In the genomic region with DNA sequence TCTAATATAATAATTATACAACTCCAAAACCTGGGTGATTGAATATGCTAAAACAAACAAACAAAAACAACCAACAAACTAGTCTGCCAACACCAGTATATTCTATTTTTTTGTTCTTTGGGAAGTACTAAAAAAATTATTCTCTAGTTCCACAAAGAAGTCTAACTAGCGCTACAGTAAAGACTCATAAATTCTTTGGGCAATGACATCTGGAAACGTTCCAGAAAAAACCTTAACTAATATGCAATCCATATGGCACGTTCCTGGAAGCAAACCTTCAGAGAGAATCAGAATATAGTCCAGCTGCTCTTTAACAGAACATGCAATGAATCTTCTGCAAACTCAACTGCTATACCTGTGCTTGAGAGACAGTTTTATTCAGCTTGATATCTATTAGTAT, we compare ENCODE assay signal across 11 cellular contexts.
A peak's percentile ranks its signal among the peaks of the same experiment; 100 is the strongest.
DNase-seq lines count a peak whose midpoint lies in the region; TF ChIP-seq lines count a peak whose summit lies in the region.
"Had no signal": no experiment of that assay in that cellular context is flagged by ENCODE, and none has a peak within 500 bp of the region (broad histone marks: within the 10 kb centered on the region; RNA-seq: fewer than 3 reads in every experiment).

No MANE protein-coding gene starts in this region.

- H3K27me3 ChIP-seq in mesendoderm (ENCODE audit: insufficient read depth, low read length, poor library complexity) (no peaks in the 10 kb centered on the region), H7 (ENCODE audit: control insufficient read depth, insufficient read depth, low read length) (no peaks in the 10 kb centered on the region)

- H2BK15ac ChIP-seq in mesendoderm (replicated peaks; ENCODE audit: low read depth): no peak overlapping the region

- H4K5ac ChIP-seq in mesendoderm (ENCODE audit: low read length): no peak overlapping the region

- no peak overlapping the region for H3K27ac ChIP-seq in mesendoderm (ENCODE audit: low read depth, low read length)

- H3K4me3 ChIP-seq in mesendoderm (ENCODE audit: low read length) (no peak overlapping the region), H7 (ENCODE audit: insufficient read depth, low read depth, low read length) (no peak overlapping the region)

- no peak overlapping the region for H3K4ac ChIP-seq in mesendoderm (ENCODE audit: low read depth, low read length)

- H3K4me2 ChIP-seq in mesendoderm (ENCODE audit: low read length): no peak overlapping the region

- TF ChIP-seq RAD21 in Ishikawa (IDR thresholded peaks at IDR 0.05; ENCODE audit: low read depth): no peak

- no peak for TF ChIP-seq EP300 in Ishikawa (IDR thresholded peaks at IDR 0.05; ENCODE audit: borderline replicate concordance)

- no peaks in the 10 kb centered on the region for H3K4me1 ChIP-seq in mesendoderm (ENCODE audit: control insufficient read depth, low read depth, low read length)

- H3K9ac ChIP-seq in mesendoderm (ENCODE audit: low read length): no peak overlapping the region

- H3K18ac ChIP-seq in mesendoderm (ENCODE audit: low read length): no peak overlapping the region

- H2AK5ac ChIP-seq in mesendoderm (ENCODE audit: low read length): no peak overlapping the region

- H4K8ac ChIP-seq in mesendoderm (ENCODE audit: low read depth, low read length): no peak overlapping the region

- no CpG with 5 or more reads among the region's 3 CpGs for WGBS in mesendoderm (ENCODE audit: extremely low coverage, insufficient coverage, low lambda C conversion rate)

- H3K36me3 ChIP-seq in mesendoderm (ENCODE audit: control insufficient read depth, insufficient read depth, low read length): no peaks in the 10 kb centered on the region
- no peaks in the 10 kb centered on the region for H3K36me3 ChIP-seq in H7 (replicated peaks; ENCODE audit: control insufficient read depth, insufficient read depth, low read length)

- no peak overlapping the region for H3K56ac ChIP-seq in mesendoderm (ENCODE audit: low read length)

- H3K79me1 ChIP-seq in mesendoderm (ENCODE audit: low read length): no peaks in the 10 kb centered on the region

- H3K23ac ChIP-seq in mesendoderm (ENCODE audit: low read length): no peak overlapping the region

- no peaks in the 10 kb centered on the region for H3K79me2 ChIP-seq in mesendoderm (ENCODE audit: control insufficient read depth, insufficient read depth, low read length)

- H2BK5ac ChIP-seq in mesendoderm (ENCODE audit: low read length): no peak overlapping the region

- H2BK120ac ChIP-seq in mesendoderm (ENCODE audit: low read depth, low read length): no peak overlapping the region

- DNase-seq in NCI-H1694 (lab: John Stamatoyannopoulos, UW) (peak; percentile 73), NCI-H82 (lab: John Stamatoyannopoulos, UW) (peak; percentile 45), left kidney (ENCODE audit: low read depth, low spot score) (peak; percentile 37), mesendoderm (no peak), UCSD-AML1 (lab: John Stamatoyannopoulos, UW; ENCODE audit: unreplicated experiment) (no peak), H7 (no peak)
- DNase-seq: CD8-positive, alpha-beta memory T cell; NCI-H146; NCI-H526 treated with DMSO at 0.1 percent for 48 hours; T-helper 2 cell had no signal

TF ChIP-seq in Ishikawa, 13 proteins besides CTCF, POLR2A, EP300 and RAD21:
- TF ChIP-seq, protein P1, sequence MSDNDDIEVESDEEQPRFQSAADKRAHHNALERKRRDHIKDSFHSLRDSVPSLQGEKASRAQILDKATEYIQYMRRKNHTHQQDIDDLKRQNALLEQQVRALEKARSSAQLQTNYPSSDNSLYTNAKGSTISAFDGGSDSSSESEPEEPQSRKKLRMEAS (IDR thresholded peaks at IDR 0.05): no peak
- peak; percentile 59 for TF ChIP-seq NFIC (IDR thresholded peaks at IDR 0.05)
TF ChIP-seq in Ishikawa: peak in this region for 1.

Comparison
In these comparisons a context has a peak if more than half of its experiments do, and no peak if none do; other contexts are left out.
1. DNase-seq: peak in NCI-H1694 (single experiment), NCI-H82 (single experiment) and left kidney (single experiment); none in mesendoderm (single experiment), UCSD-AML1 (single experiment) and H7 (single experiment).